Comparison of ENCODE assay signal across 1 cellular context in the genomic region with DNA sequence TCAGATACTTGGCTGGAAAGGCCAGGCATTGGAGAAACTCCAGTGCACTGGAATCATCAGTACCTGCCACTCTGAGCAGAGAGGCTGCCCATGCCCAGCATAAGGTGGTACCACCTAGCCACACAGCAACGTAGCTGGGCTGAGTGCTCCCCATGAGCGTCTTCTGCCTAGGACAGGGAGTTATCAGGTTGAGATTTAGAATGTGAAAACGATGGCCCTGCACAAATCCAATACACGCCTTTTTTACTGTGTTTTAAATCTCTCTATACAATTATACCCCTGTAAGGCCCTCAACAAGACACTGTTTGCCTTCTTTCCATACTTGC.
TF ChIP-seq lines count a peak whose summit lies in the region.

No MANE protein-coding gene starts in this region.

TF ChIP-seq in H1, 55 proteins besides CTCF, POLR2A, EP300 and RAD21 (continued from another document):
- no peak for TF ChIP-seq CBX8 (IDR thresholded peaks at IDR 0.05; ENCODE audit: borderline replicate concordance, low read depth, low read length)
- no peak for TF ChIP-seq KDM1A (IDR thresholded peaks at IDR 0.05; ENCODE audit: borderline replicate concordance, low read length)
- no peak for TF ChIP-seq POLR2AphosphoS5 (IDR thresholded peaks at IDR 0.05; ENCODE audit: low read depth, low read length)
- TF ChIP-seq RXRA (IDR thresholded peaks at IDR 0.05; ENCODE audit: insufficient read depth, low read depth, low read length), result no peak
